In the genomic region with DNA sequence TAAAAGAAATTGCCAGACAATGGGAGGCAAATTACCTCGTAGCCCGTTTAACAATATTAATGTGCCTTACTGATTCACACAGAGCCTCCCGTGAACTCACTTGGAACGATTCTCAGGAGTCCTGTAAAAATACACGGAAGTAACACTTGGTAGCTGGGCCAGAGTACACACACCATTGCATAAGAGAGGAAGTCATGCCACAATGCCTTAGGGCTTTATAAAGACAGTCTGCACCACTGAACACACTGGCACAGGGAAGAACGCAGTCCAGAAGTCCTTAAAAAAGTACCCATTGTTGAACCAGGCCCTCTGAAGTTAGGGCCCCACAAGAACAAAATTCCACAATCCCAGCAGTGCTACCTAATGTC, we compare ENCODE assay signal across 1 cellular context.
TF ChIP-seq lines count a peak whose summit lies in the region.

No MANE protein-coding gene starts in this region.

TF ChIP-seq in HepG2, 621 proteins besides CTCF, POLR2A, EP300 and RAD21 (continued from another document and continues in another):
- TF ChIP-seq, protein P1, sequence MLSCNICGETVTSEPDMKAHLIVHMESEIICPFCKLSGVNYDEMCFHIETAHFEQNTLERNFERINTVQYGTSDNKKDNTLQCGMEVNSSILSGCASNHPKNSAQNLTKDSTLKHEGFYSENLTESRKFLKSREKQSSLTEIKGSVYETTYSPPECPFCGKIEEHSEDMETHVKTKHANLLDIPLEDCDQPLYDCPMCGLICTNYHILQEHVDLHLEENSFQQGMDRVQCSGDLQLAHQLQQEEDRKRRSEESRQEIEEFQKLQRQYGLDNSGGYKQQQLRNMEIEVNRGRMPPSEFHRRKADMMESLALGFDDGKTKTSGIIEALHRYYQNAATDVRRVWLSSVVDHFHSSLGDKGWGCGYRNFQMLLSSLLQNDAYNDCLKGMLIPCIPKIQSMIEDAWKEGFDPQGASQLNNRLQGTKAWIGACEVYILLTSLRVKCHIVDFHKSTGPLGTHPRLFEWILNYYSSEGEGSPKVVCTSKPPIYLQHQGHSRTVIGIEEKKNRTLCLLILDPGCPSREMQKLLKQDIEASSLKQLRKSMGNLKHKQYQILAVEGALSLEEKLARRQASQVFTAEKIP (CRISPR knock-in tag; IDR thresholded peaks at IDR 0.05; ENCODE audit: borderline replicate concordance): no peak
- TF ChIP-seq MTERF4 (CRISPR knock-in tag; IDR thresholded peaks at IDR 0.05) (no peak), SOX5 (CRISPR knock-in tag; IDR thresholded peaks at IDR 0.05; ENCODE audit: borderline replicate concordance) (peak; percentile 90), FOXM1 (CRISPR knock-in tag; IDR thresholded peaks at IDR 0.05) (no peak), ZNF652 (CRISPR knock-in tag; IDR thresholded peaks at IDR 0.05; ENCODE audit: borderline replicate concordance, low read depth) (no peak), LCORL (IDR thresholded peaks at IDR 0.05) (no peak), LCORL (CRISPR knock-in tag; IDR thresholded peaks at IDR 0.05) (no peak), RAD51 (IDR thresholded peaks at IDR 0.05; ENCODE audit: borderline replicate concordance) (no peak), ZNF615 (CRISPR knock-in tag; IDR thresholded peaks at IDR 0.05; ENCODE audit: borderline replicate concordance) (0 out of 2 replicates have a peak, but pooled peaks have one; percentile 38), ZNF367 (CRISPR knock-in tag; IDR thresholded peaks at IDR 0.05; ENCODE audit: borderline replicate concordance) (no peak), ZNF850 (CRISPR knock-in tag; conservative IDR thresholded peaks at IDR 0.05) (no peak), KMT2A (CRISPR knock-in tag; IDR thresholded peaks at IDR 0.05) (peak; percentile 68; the same call in 1 of the 2 replicates), SOX6 (IDR thresholded peaks at IDR 0.05) (no peak), SOX6 (CRISPR knock-in tag; IDR thresholded peaks at IDR 0.05) (peak; percentile 91), ZNF362 (CRISPR knock-in tag; IDR thresholded peaks at IDR 0.05; ENCODE audit: borderline replicate concordance) (no peak), NFATC3 (CRISPR knock-in tag; IDR thresholded peaks at IDR 0.05) (no peak), ZNF598 (CRISPR knock-in tag; IDR thresholded peaks at IDR 0.05; ENCODE audit: borderline replicate concordance) (no peak), ZNF12 (CRISPR knock-in tag; IDR thresholded peaks at IDR 0.05) (no peak), ZNF570 (CRISPR knock-in tag; IDR thresholded peaks at IDR 0.05; ENCODE audit: borderline replicate concordance) (no peak), ISX (CRISPR knock-in tag; conservative IDR thresholded peaks at IDR 0.05) (no peak), HMG20B (CRISPR knock-in tag; conservative IDR thresholded peaks at IDR 0.05) (0 out of 2 replicates have a peak, but pooled peaks have one; percentile 65), KLF15 (CRISPR knock-in tag; IDR thresholded peaks at IDR 0.05; ENCODE audit: borderline replicate concordance) (no peak), ZBTB1 (CRISPR knock-in tag; IDR thresholded peaks at IDR 0.05; ENCODE audit: borderline replicate concordance) (no peak), STAT6 (CRISPR knock-in tag; IDR thresholded peaks at IDR 0.05; ENCODE audit: borderline replicate concordance) (no peak), RNF219 (CRISPR knock-in tag; IDR thresholded peaks at IDR 0.05) (no peak), HINFP (CRISPR knock-in tag; IDR thresholded peaks at IDR 0.05; ENCODE audit: low read depth) (no peak), FOXK2 (IDR thresholded peaks at IDR 0.05) (no peak), SYNCRIP (IDR thresholded peaks at IDR 0.05; ENCODE audit: insufficient read depth, low read depth, low read length) (no peak), ZBTB20 (CRISPR knock-in tag; IDR thresholded peaks at IDR 0.05; ENCODE audit: borderline replicate concordance, low read depth) (peak; percentile 76; the same call in 1 of the 2 replicates), HHEX (CRISPR knock-in tag; IDR thresholded peaks at IDR 0.05) (no peak), ZNF510 (CRISPR knock-in tag; IDR thresholded peaks at IDR 0.05; ENCODE audit: low read depth) (no peak), HNF1A (IDR thresholded peaks at IDR 0.05; ENCODE audit: low read depth) (no peak), HNF1A (CRISPR knock-in tag; IDR thresholded peaks at IDR 0.05; ENCODE audit: borderline replicate concordance) (no peak), YEATS2 (CRISPR knock-in tag; IDR thresholded peaks at IDR 0.05; ENCODE audit: borderline replicate concordance) (0 out of 2 replicates have a peak, but pooled peaks have one; percentile 37), ZNF773 (CRISPR knock-in tag; IDR thresholded peaks at IDR 0.05; ENCODE audit: borderline replicate concordance) (no peak), HOXD1 (CRISPR knock-in tag; IDR thresholded peaks at IDR 0.05) (no peak), JDP2 (CRISPR knock-in tag; IDR thresholded peaks at IDR 0.05; ENCODE audit: borderline replicate concordance) (no peak), ATF1 (CRISPR knock-in tag; IDR thresholded peaks at IDR 0.05) (no peak; the same call in 1 of the 2 replicates), ZNF713 (CRISPR knock-in tag; IDR thresholded peaks at IDR 0.05) (no peak), ZNF10 (CRISPR knock-in tag; IDR thresholded peaks at IDR 0.05; ENCODE audit: borderline replicate concordance, low read depth) (no peak), RARA (CRISPR knock-in tag; IDR thresholded peaks at IDR 0.05) (peak; percentile 79), CHD2 (IDR thresholded peaks at IDR 0.05; ENCODE audit: low read depth, low read length) (no peak), CENPT (CRISPR knock-in tag; IDR thresholded peaks at IDR 0.05; ENCODE audit: low read depth) (no peak), NR2F6 (IDR thresholded peaks at IDR 0.05) (peak; percentile 37; the same call in 1 of the 2 replicates), NR2F6 (CRISPR knock-in tag; IDR thresholded peaks at IDR 0.05) (peak; percentile 40; the same call in 1 of the 2 replicates), ZSCAN30 (CRISPR knock-in tag; IDR thresholded peaks at IDR 0.05) (no peak), NCOA2 (CRISPR knock-in tag; IDR thresholded peaks at IDR 0.05) (peak; percentile 69), RNF2 (conservative IDR thresholded peaks at IDR 0.05; ENCODE audit: low read depth) (no peak), KDM6A (CRISPR knock-in tag; IDR thresholded peaks at IDR 0.05; ENCODE audit: low read depth) (0 out of 2 replicates have a peak, but pooled peaks have one; percentile 19), ZNF547 (CRISPR knock-in tag; IDR thresholded peaks at IDR 0.05) (peak; percentile 32; the same call in 1 of the 2 replicates), ZFP1 (CRISPR knock-in tag; IDR thresholded peaks at IDR 0.05) (peak; percentile 45; the same call in 1 of the 2 replicates), EZH2 (conservative IDR thresholded peaks at IDR 0.05; ENCODE audit: low read depth, low read length) (no peak), MYPOP (CRISPR knock-in tag; IDR thresholded peaks at IDR 0.05) (no peak)
